In the genomic region with DNA sequence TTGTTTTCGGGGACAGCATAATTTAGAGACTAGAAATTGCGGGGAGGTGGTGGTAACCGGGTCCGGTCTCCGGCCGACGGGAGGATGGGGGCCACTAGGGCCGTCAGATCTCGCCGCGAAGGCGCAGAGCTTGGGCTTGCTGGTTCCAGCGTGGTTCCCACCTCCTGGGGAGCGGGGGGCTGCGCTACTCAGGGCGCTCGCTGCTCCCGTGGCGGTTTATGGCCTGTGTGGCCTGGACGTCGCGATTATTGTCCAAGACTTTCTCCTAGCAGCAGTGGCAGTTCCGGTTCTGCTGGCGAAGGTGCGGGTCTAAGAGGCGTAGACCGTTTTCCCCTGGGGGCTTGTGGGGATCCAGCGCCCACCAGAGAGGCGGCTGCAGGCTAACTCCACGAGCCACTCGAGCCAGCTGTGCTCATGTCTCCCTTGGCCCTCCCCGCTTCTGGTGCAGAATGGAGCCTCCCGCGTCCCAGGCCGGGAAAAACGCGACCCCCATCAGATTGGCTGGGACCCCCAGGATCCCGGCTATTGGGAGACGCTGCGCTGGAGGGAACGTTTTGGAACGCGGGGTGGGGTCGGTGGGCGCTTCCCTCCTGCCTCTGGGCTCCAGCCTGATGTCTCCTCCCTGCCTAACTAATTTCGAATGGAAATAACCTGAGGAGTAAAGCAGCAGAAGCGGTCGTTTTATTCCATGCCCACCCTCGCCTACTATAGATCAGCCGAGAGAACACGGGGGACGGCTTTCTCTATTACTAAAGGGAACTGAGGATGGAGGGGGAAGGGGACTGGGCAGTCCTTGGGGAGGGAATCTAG, we compare ENCODE assay signal across 15 cellular contexts.
DNase-seq lines count a peak whose midpoint lies in the region; ATAC-seq and TF ChIP-seq lines count a peak whose summit lies in the region.
"Had no signal": no experiment of that assay in that cellular context is flagged by ENCODE, and none has a peak within 500 bp of the region (broad histone marks: within the 10 kb centered on the region; RNA-seq: fewer than 3 reads in every experiment).

No MANE protein-coding gene starts in this region.

- H3K9me3 ChIP-seq in endodermal cell (ENCODE audit: control insufficient read depth, low read length) (peaks cover 10% of the 10 kb centered on the region), stomach smooth muscle (ENCODE audit: control insufficient read depth in 2 of 2, low read length in 2 of 2) (no peaks in the 10 kb centered on the region)
- H3K9me3 ChIP-seq: right lobe of liver had no signal

- no peaks in the 10 kb centered on the region for H3K4me1 Mint-ChIP-seq in HFFc6 (ENCODE audit: low read depth)
- peaks cover 24% of the 10 kb centered on the region for H3K4me1 Mint-ChIP-seq in endodermal cell
- H3K4me1 Mint-ChIP-seq: naive B cell had no signal

- H3K27ac ChIP-seq in endodermal cell (ENCODE audit: low read depth, low read length) = no peak overlapping the region
- H3K27ac ChIP-seq in mesendoderm (ENCODE audit: low read depth, low read length) = no peak overlapping the region
- H3K27ac ChIP-seq in stomach smooth muscle (ENCODE audit: low read length) = no peak overlapping the region
- no peak overlapping the region for H3K27ac ChIP-seq in caudate nucleus (ENCODE audit: low read depth, low read length)
- H3K27ac ChIP-seq: right lobe of liver had no signal

- DNase-seq in HFFc6 (no peak), endodermal cell (no peak), mesendoderm (no peak), GM03348 (ENCODE audit: low spot score) (no peak), caudate nucleus (lab: John Stamatoyannopoulos, UW) (no peak)
- DNase-seq: activated CD4-positive, CD25-positive, alpha-beta regulatory T cell treated with anti-CD3 and anti-CD28 coated beads, Interleukin-2, amount 50 U/mL, for 72 hours; activated CD8-positive, alpha-beta memory T cell treated with anti-CD3 and anti-CD28 coated beads for 24 hours; activated naive CD4-positive, alpha-beta T cell treated with anti-CD3 and anti-CD28 coated beads for 36 hours; activated T-cell treated with anti-CD3 and anti-CD28 coated beads, Interleukin-2, amount 50 U/mL, for 4 hours; naive B cell; NCI-H1048; NCI-H187 treated with DMSO at 0.1 percent for 48 hours had no signal

- peak overlapping the region; percentile 68 for H2AK5ac ChIP-seq in mesendoderm (ENCODE audit: low read length)

- H3K4me2 ChIP-seq in mesendoderm (ENCODE audit: low read length) = no peak overlapping the region

- H3K4me3 ChIP-seq in endodermal cell (ENCODE audit: low read length) (no peak overlapping the region), mesendoderm (ENCODE audit: low read length) (no peak overlapping the region), stomach smooth muscle (ENCODE audit: low read length in 2 of 2) (peak overlapping the region; percentile 53 to 73)
- H3K4me3 ChIP-seq: right lobe of liver had no signal

- TF ChIP-seq CTCF in HFFc6 (IDR thresholded peaks at IDR 0.05) (no peak), endodermal cell (conservative IDR thresholded peaks at IDR 0.05) (no peak)

- 88 to 92% methylated on average over 32 to 52 of the region's 52 CpGs for WGBS in endodermal cell (ENCODE audit: insufficient coverage in 1 of 2, insufficient read length in 1 of 2), 2 experiments
- WGBS in mesendoderm (ENCODE audit: extremely low coverage, insufficient coverage, low lambda C conversion rate) = no CpG with 5 or more reads among the region's 52 CpGs

- H3K9ac ChIP-seq in endodermal cell (ENCODE audit: extremely low read depth, low read length, poor library complexity, severe bottlenecking) (no peak overlapping the region), mesendoderm (ENCODE audit: low read length) (no peak overlapping the region), stomach smooth muscle (ENCODE audit: low read length in 2 of 2) (peak overlapping the region in 1 of 2 donors; percentile 42)

- peak overlapping the region; percentile 34 for H3K56ac ChIP-seq in mesendoderm (ENCODE audit: low read length)

- peak overlapping the region; percentile 92 for H3K4ac ChIP-seq in mesendoderm (ENCODE audit: low read depth, low read length)

- H3K79me1 ChIP-seq in mesendoderm (ENCODE audit: low read length) = no peaks in the 10 kb centered on the region

- H4K8ac ChIP-seq in mesendoderm (ENCODE audit: low read depth, low read length) = no peak overlapping the region

- H3K36me3 Mint-ChIP-seq in HFFc6 (ENCODE audit: low read depth) (no peaks in the 10 kb centered on the region), endodermal cell (ENCODE audit: low read depth) (peaks cover 6% of the 10 kb centered on the region)
- H3K36me3 Mint-ChIP-seq: naive B cell had no signal

- H2BK15ac ChIP-seq in mesendoderm (replicated peaks; ENCODE audit: low read depth) = no peak overlapping the region

- no peak overlapping the region for H3K27ac Mint-ChIP-seq in HFFc6
- peak overlapping the region; percentile 26 for H3K27ac Mint-ChIP-seq in endodermal cell
- H3K27ac Mint-ChIP-seq: activated naive CD4-positive, alpha-beta T cell treated with anti-CD3 and anti-CD28 coated beads for 36 hours; naive B cell had no signal

- H3K79me2 ChIP-seq in mesendoderm (ENCODE audit: control insufficient read depth, insufficient read depth, low read length) = no peaks in the 10 kb centered on the region

- H3K27me3 ChIP-seq in endodermal cell (ENCODE audit: control insufficient read depth, insufficient read depth, low read length, poor library complexity, severe bottlenecking) = no peaks in the 10 kb centered on the region
- no peaks in the 10 kb centered on the region for H3K27me3 ChIP-seq in mesendoderm (ENCODE audit: insufficient read depth, low read length, poor library complexity)
- no peaks in the 10 kb centered on the region for H3K27me3 ChIP-seq in stomach smooth muscle (ENCODE audit: control insufficient read depth in 1 of 2, insufficient read depth in 2 of 2, low read length in 2 of 2)
- H3K27me3 ChIP-seq: right lobe of liver had no signal

- H3K9me3 Mint-ChIP-seq in HFFc6 (no peaks in the 10 kb centered on the region), endodermal cell (peaks cover 17% of the 10 kb centered on the region)
- H3K9me3 Mint-ChIP-seq: activated naive CD4-positive, alpha-beta T cell treated with anti-CD3 and anti-CD28 coated beads for 36 hours; activated T-cell treated with anti-CD3 and anti-CD28 coated beads, Interleukin-2, amount 50 U/mL, for 4 hours had no signal

- H2BK120ac ChIP-seq in mesendoderm (ENCODE audit: low read depth, low read length) = peak overlapping the region; percentile 56

- peak overlapping the region; percentile 73 for H4K5ac ChIP-seq in mesendoderm (ENCODE audit: low read length)

- H3K4me1 ChIP-seq in endodermal cell (ENCODE audit: control insufficient read depth, insufficient read depth, low read length) (no peaks in the 10 kb centered on the region), mesendoderm (ENCODE audit: control insufficient read depth, low read depth, low read length) (no peaks in the 10 kb centered on the region), stomach smooth muscle (ENCODE audit: control insufficient read depth, insufficient read depth, low read length) (peaks cover 6% of the 10 kb centered on the region)
- H3K4me1 ChIP-seq: right lobe of liver had no signal

- no peak overlapping the region for H3K23ac ChIP-seq in mesendoderm (ENCODE audit: low read length)

- H3K27me3 Mint-ChIP-seq in HFFc6 (ENCODE audit: insufficient read depth) = peaks cover 18% of the 10 kb centered on the region
- H3K27me3 Mint-ChIP-seq in endodermal cell (ENCODE audit: insufficient read depth) = no peaks in the 10 kb centered on the region

- H3K36me3 ChIP-seq in endodermal cell (ENCODE audit: control insufficient read depth, insufficient read depth, low read length) = no peaks in the 10 kb centered on the region
- H3K36me3 ChIP-seq in mesendoderm (ENCODE audit: control insufficient read depth, insufficient read depth, low read length) = no peaks in the 10 kb centered on the region
- H3K36me3 ChIP-seq in stomach smooth muscle (ENCODE audit: control insufficient read depth in 2 of 2, insufficient read depth in 2 of 2, low read length in 2 of 2) = no peaks in the 10 kb centered on the region
- H3K36me3 ChIP-seq: right lobe of liver had no signal

- no peak for ATAC-seq in HG03571 (IDR thresholded peaks at IDR 0.05; ENCODE audit: unreplicated experiment)
- ATAC-seq: activated T-cell treated with anti-CD3 and anti-CD28 coated beads, Interleukin-2, amount 50 U/mL, for 4 hours had no signal

- peak overlapping the region; percentile 90 for H2BK5ac ChIP-seq in mesendoderm (ENCODE audit: low read length)

- H3K18ac ChIP-seq in mesendoderm (ENCODE audit: low read length) = peak overlapping the region; percentile 62

- H3K4me3 Mint-ChIP-seq in HFFc6 (peak overlapping the region; percentile 58; the same call in 1 of the 2 replicates), endodermal cell (no peak overlapping the region)
- H3K4me3 Mint-ChIP-seq: activated naive CD4-positive, alpha-beta T cell treated with anti-CD3 and anti-CD28 coated beads for 36 hours; activated T-cell treated with anti-CD3 and anti-CD28 coated beads, Interleukin-2, amount 50 U/mL, for 4 hours; naive B cell had no signal

Comparison
In these comparisons a context has a peak if more than half of its experiments do, and no peak if none do; other contexts are left out.
1. H3K4me3 ChIP-seq: peak in stomach smooth muscle (2 of 2); none in endodermal cell (single experiment) and mesendoderm (single experiment).